Comparison of ENCODE assay signal across 8 cellular contexts in genomic region chr12:6613776-6614512, GRCh38. TPM values are rescaled to one million over a fixed set of nuclear protein-coding genes. Genes with fewer than 3 reads are reported as not detected.
A peak's percentile ranks its signal among the peaks of the same experiment; 100 is the strongest.
DNase-seq lines count a peak whose midpoint lies in the region; ATAC-seq and TF ChIP-seq lines count a peak whose summit lies in the region.

No MANE protein-coding gene starts in this region.

- TF ChIP-seq CTCF in foreskin fibroblast (IDR thresholded peaks at IDR 0.05; ENCODE audit: low read depth, low read length): no peak
- peak in 2 of 4 experiments; percentile 7 to 8 for TF ChIP-seq CTCF in uterus (IDR thresholded peaks at IDR 0.05)

- no peaks in the 10 kb centered on the region for H3K27me3 ChIP-seq in HUES6 (ENCODE audit: control insufficient read depth, insufficient read depth, low read length)
- no peaks in the 10 kb centered on the region for H3K27me3 ChIP-seq in naive thymus-derived CD4-positive, alpha-beta T cell (ENCODE audit: control insufficient read depth in 2 of 2, insufficient read depth in 2 of 2, low read length in 2 of 2)
- no peaks in the 10 kb centered on the region for H3K27me3 ChIP-seq in uterus

- POLR2A ChIA-PET in naive thymus-derived CD4-positive, alpha-beta T cell (lab: Charles Lee): interaction anchor here (0.9 to 3.7 kb wide), 7 partner anchors 11 to 330 kb away, joined by 3 to 25 read pairs (median 3); partner anchors contain the start of genes C12orf57, MLF2, NOP2 and RNU7-1

- H3K4me3 ChIP-seq in HUES6 (ENCODE audit: low read depth, low read length) (peak overlapping the region; percentile 65), foreskin fibroblast (ENCODE audit: low read depth in 1 of 2, low read length in 2 of 2) (no peak overlapping the region), uterus (no peak overlapping the region)
- no peak overlapping the region for H3K4me3 ChIP-seq in naive thymus-derived CD4-positive, alpha-beta T cell (ENCODE audit: low read length)

- intact Hi-C loops in naive thymus-derived CD4-positive, alpha-beta T cell (cut with micrococcal nuclease): loop anchor here in 1 of 2 donors (1.0 to 2.0 kb wide), 2 partner anchors 9 to 19 kb away; no protein-coding TSS in a partner anchor
- intact Hi-C loops in uterus (cut with DNase I; ENCODE audit: low total_unique reads): no loop called here

- H3K4me1 ChIP-seq in HUES6 (ENCODE audit: control insufficient read depth, insufficient read depth, low read length) (peaks cover 42% of the 10 kb centered on the region), uterus (peaks cover 6 to 8% of the 10 kb centered on the region in 2 donors)
- peaks cover 20 to 30% of the 10 kb centered on the region in 2 donors for H3K4me1 ChIP-seq in naive thymus-derived CD4-positive, alpha-beta T cell (ENCODE audit: control insufficient read depth in 2 of 2, insufficient read depth in 2 of 2, low read length in 2 of 2)

- ATAC-seq in naive thymus-derived CD4-positive, alpha-beta T cell: peak; percentile 74
- no peak for ATAC-seq in GM18873 (IDR thresholded peaks at IDR 0.05; ENCODE audit: low FRiP score, unreplicated experiment)

- H3K36me3 ChIP-seq in HUES6 (ENCODE audit: control insufficient read depth, insufficient read depth, low read length) (no peaks in the 10 kb centered on the region), uterus (no peaks in the 10 kb centered on the region)
- H3K36me3 ChIP-seq in naive thymus-derived CD4-positive, alpha-beta T cell (ENCODE audit: control insufficient read depth in 2 of 3, insufficient read depth in 3 of 3, low read length in 3 of 3): peaks cover 0 to 5% (median 0%) of the 10 kb centered on the region in 3 experiments

- peak overlapping the region; percentile 18 for H3K9ac ChIP-seq in HUES6 (ENCODE audit: low read length)

- no peaks in the 10 kb centered on the region for H3K27me3 Mint-ChIP-seq in activated naive CD4-positive, alpha-beta T cell treated with anti-CD3 and anti-CD28 coated beads, Interleukin-2, amount 50 U/mL, for 24 hours
- H3K27me3 Mint-ChIP-seq in naive thymus-derived CD4-positive, alpha-beta T cell: no peaks in the 10 kb centered on the region

- peaks cover 49% of the 10 kb centered on the region for H3K4me1 Mint-ChIP-seq in activated naive CD4-positive, alpha-beta T cell treated with anti-CD3 and anti-CD28 coated beads, Interleukin-2, amount 50 U/mL, for 24 hours
- H3K4me1 Mint-ChIP-seq in naive thymus-derived CD4-positive, alpha-beta T cell: peaks cover 26 to 54% (median 48%) of the 10 kb centered on the region in 7 donors

- no peaks in the 10 kb centered on the region for H3K9me3 Mint-ChIP-seq in activated naive CD4-positive, alpha-beta T cell treated with anti-CD3 and anti-CD28 coated beads, Interleukin-2, amount 50 U/mL, for 24 hours
- peaks cover 0 to 4% (median 0%) of the 10 kb centered on the region in 11 donors for H3K9me3 Mint-ChIP-seq in naive thymus-derived CD4-positive, alpha-beta T cell

- H3K27ac Mint-ChIP-seq in activated naive CD4-positive, alpha-beta T cell treated with anti-CD3 and anti-CD28 coated beads, Interleukin-2, amount 50 U/mL, for 24 hours: peak overlapping the region; percentile 66
- peak overlapping the region; percentile 51 to 91 (median 87) for H3K27ac Mint-ChIP-seq in naive thymus-derived CD4-positive, alpha-beta T cell

- CTCF ChIA-PET in naive thymus-derived CD4-positive, alpha-beta T cell (lab: Charles Lee): interaction anchor here (0.8 to 1.3 kb wide), 2 partner anchors 110 to 139 kb away, joined by 3 read pairs; partner anchors contain the start of genes COPS7A and MLF2

- peak in 1 of 2 donors; percentile 47 for TF ChIP-seq POLR2A in uterus (IDR thresholded peaks at IDR 0.05)

- H3K27ac ChIP-seq in HUES6 (ENCODE audit: low read depth, low read length) (peak overlapping the region; percentile 67; the same call in 1 of the 2 replicates), uterus (peak overlapping the region; percentile 90 to 95)
- peak overlapping the region; percentile 64 for H3K27ac ChIP-seq in naive thymus-derived CD4-positive, alpha-beta T cell (ENCODE audit: low read depth, low read length)

- no peaks in the 10 kb centered on the region for H3K36me3 Mint-ChIP-seq in activated naive CD4-positive, alpha-beta T cell treated with anti-CD3 and anti-CD28 coated beads, Interleukin-2, amount 50 U/mL, for 24 hours
- H3K36me3 Mint-ChIP-seq in naive thymus-derived CD4-positive, alpha-beta T cell: peaks cover 0 to 3% (median 0%) of the 10 kb centered on the region in 5 donors

- H3K4me3 Mint-ChIP-seq in activated naive CD4-positive, alpha-beta T cell treated with anti-CD3 and anti-CD28 coated beads, Interleukin-2, amount 50 U/mL, for 24 hours: no peak overlapping the region
- peak overlapping the region in 7 of 10 donors; percentile 30 to 70 (median 36) for H3K4me3 Mint-ChIP-seq in naive thymus-derived CD4-positive, alpha-beta T cell

- H3K9me3 ChIP-seq in HUES6 (ENCODE audit: control insufficient read depth, insufficient read depth, low read depth, low read length) (no peaks in the 10 kb centered on the region), uterus (no peaks in the 10 kb centered on the region)
- H3K9me3 ChIP-seq in naive thymus-derived CD4-positive, alpha-beta T cell (ENCODE audit: control insufficient read depth in 2 of 3, low read length in 3 of 3): no peaks in the 10 kb centered on the region

- DNase-seq in DMS153 (lab: John Stamatoyannopoulos, UW) (peak; percentile 99), NOMO-1 (lab: John Stamatoyannopoulos, UW; ENCODE audit: unreplicated experiment in 2 of 2) (peak; percentile 97 to 99), foreskin fibroblast (peak; percentile 98), uterus (peak; percentile 93 to 96)
- DNase-seq in naive thymus-derived CD4-positive, alpha-beta T cell: peak in 2 of 9 donors; percentile 28 to 32

RNA-seq across cellular contexts. Expression of gene CHD4, which starts 6.8 kb away (rescaled TPM):
- total RNA-seq in naive thymus-derived CD4-positive, alpha-beta T cell: 100 to 1,000 TPM; 246 to 387 (median 267) TPM
- polyA plus RNA-seq in naive thymus-derived CD4-positive, alpha-beta T cell: 10 to 100 TPM; 41.8 to 91.4 TPM
- total RNA-seq in uterus: 100 to 1,000 TPM in 3 of 4 donors, 10 to 100 TPM in 1; 99.4 to 323 (median 247) TPM

RNA-seq across cellular contexts. Expression of gene LPAR5, which starts 21.8 kb away (rescaled TPM):
- 1 to 10 TPM; 3.3 to 8.3 (median 6.4) TPM for total RNA-seq in naive thymus-derived CD4-positive, alpha-beta T cell
- 1 to 10 TPM; 6.6 to 6.9 TPM for polyA plus RNA-seq in naive thymus-derived CD4-positive, alpha-beta T cell
- 1 to 10 TPM in 1 of 4 donors, under 1 TPM in 1, not detected in 2; 0.61 to 1.3 TPM for total RNA-seq in uterus

RNA-seq across cellular contexts. Expression of gene ACRBP, which starts 33.3 kb away (rescaled TPM):
- total RNA-seq in naive thymus-derived CD4-positive, alpha-beta T cell: 10 to 100 TPM in 2 of 5 experiments, 1 to 10 TPM in 3; 2.3 to 23.0 (median 6.6) TPM
- 1 to 10 TPM in 1 of 2 donors, under 1 TPM in 1; 0.27 to 1.1 TPM for polyA plus RNA-seq in naive thymus-derived CD4-positive, alpha-beta T cell
- 1 to 10 TPM in 2 of 4 donors, under 1 TPM in 1, not detected in 1; 0.35 to 1.6 (median 1.5) TPM for total RNA-seq in uterus

RNA-seq across cellular contexts. Expression of gene NOP2, which starts 45.9 kb away (rescaled TPM):
- total RNA-seq in naive thymus-derived CD4-positive, alpha-beta T cell: 100 to 1,000 TPM in 1 of 5 experiments, 10 to 100 TPM in 4; 74.4 to 102 (median 87.6) TPM
- polyA plus RNA-seq in naive thymus-derived CD4-positive, alpha-beta T cell: 10 to 100 TPM; 24.2 to 53.7 TPM
- total RNA-seq in uterus: 10 to 100 TPM in 2 of 4 donors, 1 to 10 TPM in 2; 4.1 to 47.6 (median 10.1) TPM

RNA-seq across cellular contexts. Expression of gene ING4, which starts 49.0 kb away (rescaled TPM):
- total RNA-seq in naive thymus-derived CD4-positive, alpha-beta T cell: 100 to 1,000 TPM in 1 of 5 experiments, 10 to 100 TPM in 4; 33.1 to 101 (median 39.6) TPM
- 100 to 1,000 TPM; 103 to 106 TPM for polyA plus RNA-seq in naive thymus-derived CD4-positive, alpha-beta T cell
- total RNA-seq in uterus: 100 to 1,000 TPM in 1 of 4 donors, 10 to 100 TPM in 3; 25.2 to 180 (median 62.0) TPM
